ENCODE assay signal across 22 cellular contexts in genomic region chr3:25706213-25706612, GRCh38. TPM values are rescaled to one million over a fixed set of nuclear protein-coding genes. Genes with fewer than 3 reads are reported as not detected.
DNase-seq lines count a peak whose midpoint lies in the region; ATAC-seq and TF ChIP-seq lines count a peak whose summit lies in the region.
"Had no signal": no experiment of that assay in that cellular context is flagged by ENCODE, and none has a peak within 500 bp of the region (broad histone marks: within the 10 kb centered on the region; RNA-seq: fewer than 3 reads in every experiment).

No MANE protein-coding gene starts in this region.

- H3K27ac ChIP-seq in OCI-LY3 (ENCODE audit: low read length) (no peak overlapping the region), OCI-LY7 (ENCODE audit: low read depth, low read length, poor library complexity, severe bottlenecking) (no peak overlapping the region)
- H3K27ac ChIP-seq: BLaER1 treated with 17β-estradiol and CSF1 and Interleukin-3, amounts not matched to agents 10 nM and 100 nM; C4-2B had no signal

- H3K4me2 ChIP-seq in OCI-LY3 (ENCODE audit: low read length) = 0 out of 2 replicates have a peak overlapping the region, but pooled peaks have one; percentile 4
- no peak overlapping the region for H3K4me2 ChIP-seq in OCI-LY7 (ENCODE audit: low read length)

- H3K9me3 ChIP-seq in OCI-LY3 (ENCODE audit: insufficient read depth, low read length) (no peaks in the 10 kb centered on the region), mucosa of descending colon (no peaks in the 10 kb centered on the region), OCI-LY7 (ENCODE audit: low read length) (no peaks in the 10 kb centered on the region)
- H3K9me3 ChIP-seq: BE2C, Caco-2 had no signal

- H3K9ac ChIP-seq in OCI-LY3 (ENCODE audit: low read length) = no peak overlapping the region
- H3K9ac ChIP-seq: BLaER1 treated with 17β-estradiol and CSF1 and Interleukin-3, amounts not matched to agents 10 nM and 100 nM had no signal

- no peaks in the 10 kb centered on the region for H4K20me1 ChIP-seq in OCI-LY3 (ENCODE audit: insufficient read depth, low read length)
- H4K20me1 ChIP-seq in OCI-LY7 (ENCODE audit: insufficient read depth, low read length) = no peaks in the 10 kb centered on the region
- H4K20me1 ChIP-seq: BLaER1 treated with 17β-estradiol and CSF1 and Interleukin-3, amounts not matched to agents 10 nM and 100 nM had no signal

- CTCF ChIA-PET in OCI-LY7 (lab: Charles Lee; ENCODE audit: unreplicated experiment) = no interaction called here

- no peak for DNase-seq in mucosa of descending colon
- no peak for DNase-seq in OCI-LY7 (ENCODE audit: low spot score)
- DNase-seq: 8988T; ACHN; BE2C; Caco-2; Calu3; CD4-positive, alpha-beta T cell; CD8-positive, alpha-beta T cell; DMS 273 treated with DMSO at 0.1 percent for 48 hours; DMS153; DMS53; DMS79; DND-41; EL; GDM1 had no signal

- no peak overlapping the region for H3K4me3 ChIP-seq in OCI-LY3 (ENCODE audit: low read length)
- H3K4me3 ChIP-seq in mucosa of descending colon = no peak overlapping the region
- no peak overlapping the region for H3K4me3 ChIP-seq in OCI-LY7 (ENCODE audit: low read depth, low read length, poor library complexity, severe bottlenecking)
- H3K4me3 ChIP-seq: BLaER1 treated with 17β-estradiol and CSF1 and Interleukin-3, amounts not matched to agents 10 nM and 100 nM; GM12878 had no signal

- H2AFZ ChIP-seq in OCI-LY3 (ENCODE audit: low read depth, low read length) = no peak overlapping the region
- no peak overlapping the region for H2AFZ ChIP-seq in OCI-LY7 (ENCODE audit: low read length)

- peaks cover 16% of the 10 kb centered on the region for H3K4me1 ChIP-seq in OCI-LY3 (ENCODE audit: low read length)
- H3K4me1 ChIP-seq in mucosa of descending colon (ENCODE audit: low read depth) = no peaks in the 10 kb centered on the region
- no peaks in the 10 kb centered on the region for H3K4me1 ChIP-seq in OCI-LY7 (ENCODE audit: insufficient read depth, low read length, poor library complexity, severe bottlenecking)
- H3K4me1 ChIP-seq: BE2C, Caco-2 had no signal

- intact Hi-C loops in mucosa of descending colon (cut with DNase I, micrococcal nuclease) = no loop called here
- intact Hi-C loops in OCI-LY7 (cut with micrococcal nuclease; ENCODE audit: unreplicated experiment) = no loop called here

- POLR2A ChIA-PET in OCI-LY7 (lab: Charles Lee) = interaction anchor here (0.6 to 1.4 kb wide), 2 partner anchors 9 to 35 kb away, joined by 3 to 5 read pairs; no protein-coding TSS in a partner anchor

- no peak for TF ChIP-seq CTCF in OCI-LY3 (IDR thresholded peaks at IDR 0.05; ENCODE audit: low read depth, low read length)
- no peak for TF ChIP-seq CTCF in mucosa of descending colon (IDR thresholded peaks at IDR 0.05)
- TF ChIP-seq CTCF in OCI-LY7 (conservative IDR thresholded peaks at IDR 0.05; ENCODE audit: low read length) = no peak

- peak; percentile 59 for ATAC-seq in HG02870 (IDR thresholded peaks at IDR 0.05; ENCODE audit: unreplicated experiment)
- no peak for ATAC-seq in mucosa of descending colon
- no peak for ATAC-seq in HG03135 (IDR thresholded peaks at IDR 0.05; ENCODE audit: unreplicated experiment)
- ATAC-seq: CD8-positive, alpha-beta T cell; GM12878 had no signal

- H3K36me3 ChIP-seq in OCI-LY3 (replicated peaks; ENCODE audit: low read depth, low read length) (no peaks in the 10 kb centered on the region), mucosa of descending colon (ENCODE audit: low read depth) (no peaks in the 10 kb centered on the region), OCI-LY7 (ENCODE audit: insufficient read depth, low read length) (no peaks in the 10 kb centered on the region)
- H3K36me3 ChIP-seq: BE2C; BLaER1 treated with 17β-estradiol and CSF1 and Interleukin-3, amounts not matched to agents 10 nM and 100 nM had no signal

- H3K79me2 ChIP-seq in OCI-LY3 (ENCODE audit: low read length) = no peaks in the 10 kb centered on the region
- no peaks in the 10 kb centered on the region for H3K79me2 ChIP-seq in OCI-LY7 (ENCODE audit: insufficient read depth, low read depth, low read length)

- peaks cover 39% of the 10 kb centered on the region for H3K27me3 ChIP-seq in OCI-LY3 (ENCODE audit: low read depth, low read length)
- H3K27me3 ChIP-seq: BE2C; BLaER1 treated with 17β-estradiol and CSF1 and Interleukin-3, amounts not matched to agents 10 nM and 100 nM had no signal

- no peaks in the 10 kb centered on the region for H3K9me2 ChIP-seq in OCI-LY7 (ENCODE audit: insufficient read depth, low read length)

- BruUV-seq in OCI-LY7 (replicated peaks; lab: Mats Ljungman, UMichigan) = no TSS peak

RNA-seq across cellular contexts. Expression of gene TOP2B, which starts 41.5 kb away (rescaled TPM):
- 100 to 1,000 TPM in 1 of 3 donors, 10 to 100 TPM in 2; 72.1 to 111 (median 91.6) TPM for total RNA-seq in mucosa of descending colon
- 162 and 205 TPM in 2 replicates for total RNA-seq in OCI-LY7 (2014; rRNA removed; shearing (Covaris generic))
- total RNA-seq in OCI-LY7 (2022) = 264 and 323 TPM in 2 replicates
